14 cellular contexts compared by ENCODE assay signal in the genomic region with DNA sequence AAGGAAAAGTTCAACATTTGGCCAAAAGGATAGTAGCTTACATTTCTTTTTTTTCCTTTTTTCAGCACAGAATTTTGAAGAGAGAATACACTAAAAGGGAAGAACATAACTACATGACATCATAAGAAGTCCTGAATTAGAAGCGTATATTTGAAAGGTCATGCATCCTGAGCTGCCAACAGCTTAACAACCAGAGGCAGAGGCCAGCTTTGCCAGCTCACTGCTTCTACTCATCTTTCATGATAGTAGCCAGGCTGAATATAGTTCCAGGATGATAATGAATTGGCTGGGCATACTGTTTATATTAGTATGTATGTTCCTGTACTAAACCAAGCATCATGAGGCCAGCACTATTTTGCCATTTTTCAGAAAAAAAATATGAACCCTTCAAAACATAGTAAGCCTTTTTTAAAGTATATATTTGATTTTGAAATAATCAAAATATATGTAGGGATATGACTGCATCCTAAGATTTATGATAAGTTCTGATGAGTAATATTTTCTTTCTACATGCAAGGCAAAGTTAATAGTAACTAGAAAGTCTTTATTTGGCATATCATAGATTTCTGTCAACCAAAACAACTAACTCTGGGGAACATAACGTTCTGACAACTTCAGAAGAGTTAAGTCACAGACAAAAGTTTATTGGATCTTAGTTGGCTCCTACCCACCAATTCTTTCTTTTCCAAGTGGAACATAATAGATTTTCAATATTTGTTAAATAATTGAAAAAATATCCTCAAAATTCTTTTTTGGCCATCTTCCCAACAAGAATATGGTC.
A peak's percentile ranks its signal among the peaks of the same experiment; 100 is the strongest.
DNase-seq lines count a peak whose midpoint lies in the region; ATAC-seq and TF ChIP-seq lines count a peak whose summit lies in the region.
"Had no signal": no experiment of that assay in that cellular context is flagged by ENCODE, and none has a peak within 500 bp of the region (broad histone marks: within the 10 kb centered on the region; RNA-seq: fewer than 3 reads in every experiment).

No MANE protein-coding gene starts in this region.

- DNase-seq in MCF 10A (ENCODE audit: unreplicated experiment) (no peak), breast epithelium (ENCODE audit: low spot score in 2 of 2) (no peak), chondrocyte (ENCODE audit: low spot score) (no peak), mesothelial cell of epicardium (ENCODE audit: low spot score in 2 of 2, unreplicated experiment in 2 of 2) (no peak), vagina (ENCODE audit: extremely low spot score in 2 of 2) (no peak), DMS114 treated with DMSO at 0.1 percent for 48 hours (lab: John Stamatoyannopoulos, UW; ENCODE audit: unreplicated experiment) (no peak)
- DNase-seq: activated B cell treated with CpG ODN at 0.5 μM for 24 hours; activated CD8-positive, alpha-beta memory T cell treated with anti-CD3 and anti-CD28 coated beads, Interleukin-2, amount 50 U/mL, for 4 hours; NCI-H1694 treated with DMSO at 0.1 percent for 48 hours; transverse colon had no signal

- no peaks in the 10 kb centered on the region for H3K36me3 Mint-ChIP-seq in MCF 10A (ENCODE audit: insufficient read depth, unreplicated experiment)
- H3K36me3 Mint-ChIP-seq in chondrocyte (ENCODE audit: low read depth): no peaks in the 10 kb centered on the region
- no peaks in the 10 kb centered on the region for H3K36me3 Mint-ChIP-seq in mesothelial cell of epicardium
- H3K36me3 Mint-ChIP-seq: natural killer cell treated with Interleukin-12 subunit alpha and Interleukin-12 subunit beta and Interleukin-15 and Interleukin-18, amount 100 ng/mL, for 72 hours had no signal

- no peak for TF ChIP-seq POLR2A in breast epithelium (IDR thresholded peaks at IDR 0.05)
- TF ChIP-seq POLR2A in vagina (IDR thresholded peaks at IDR 0.05): no peak

- POLR2A ChIA-PET in MCF 10A (lab: Yijun Ruan, JAX): interaction anchor here (1.1 kb wide), 1 partner anchor 10 kb away, joined by 3 read pairs; no protein-coding TSS in a partner anchor

- ATAC-seq in HG03378 (IDR thresholded peaks at IDR 0.05; ENCODE audit: unreplicated experiment): no peak
- no peak for ATAC-seq in HG03025 (IDR thresholded peaks at IDR 0.05; ENCODE audit: low FRiP score, unreplicated experiment)
- ATAC-seq: natural killer cell treated with Interleukin-12 subunit alpha and Interleukin-12 subunit beta and Interleukin-15 and Interleukin-18, amount 100 ng/mL, for 72 hours had no signal

- intact Hi-C loops in MCF 10A (cut with micrococcal nuclease) (no loop called here), breast epithelium (cut with DNase I; ENCODE audit: low total_unique reads) (no loop called here), vagina (cut with DNase I) (no loop called here)

- H3K27me3 Mint-ChIP-seq in MCF 10A (ENCODE audit: insufficient read depth, unreplicated experiment) (no peaks in the 10 kb centered on the region), chondrocyte (ENCODE audit: low read depth) (no peaks in the 10 kb centered on the region), mesothelial cell of epicardium (ENCODE audit: low read depth) (no peaks in the 10 kb centered on the region)
- H3K27me3 Mint-ChIP-seq: activated B cell treated with CpG ODN at 0.5 μM for 24 hours; activated naive CD8-positive, alpha-beta T cell; natural killer cell treated with Interleukin-12 subunit alpha and Interleukin-12 subunit beta and Interleukin-15 and Interleukin-18, amount 100 ng/mL, for 72 hours had no signal

- H3K36me3 ChIP-seq in breast epithelium: no peaks in the 10 kb centered on the region
- no peaks in the 10 kb centered on the region for H3K36me3 ChIP-seq in vagina
- H3K36me3 ChIP-seq: transverse colon had no signal

- TF ChIP-seq CTCF in MCF 10A (IDR thresholded peaks at IDR 0.05; ENCODE audit: unreplicated experiment) (no peak), breast epithelium (IDR thresholded peaks at IDR 0.05) (no peak), chondrocyte (IDR thresholded peaks at IDR 0.05) (no peak), mesothelial cell of epicardium (IDR thresholded peaks at IDR 0.05; ENCODE audit: unreplicated experiment) (no peak), vagina (IDR thresholded peaks at IDR 0.05) (no peak)

- BruUV-seq in MCF 10A (replicated peaks; lab: Mats Ljungman, UMichigan): no TSS peak

- H3K27ac ChIP-seq in breast epithelium (no peak overlapping the region), vagina (peak overlapping the region; percentile 45)

- no peaks in the 10 kb centered on the region for H3K4me1 ChIP-seq in breast epithelium
- peaks cover 10% of the 10 kb centered on the region for H3K4me1 ChIP-seq in vagina

- CTCF ChIA-PET in MCF 10A (lab: Yijun Ruan, JAX): no interaction called here

- no peaks in the 10 kb centered on the region for H3K27me3 ChIP-seq in breast epithelium
- H3K27me3 ChIP-seq in vagina: no peaks in the 10 kb centered on the region
- H3K27me3 ChIP-seq: transverse colon had no signal

- H3K9me3 Mint-ChIP-seq in MCF 10A (ENCODE audit: unreplicated experiment) (no peaks in the 10 kb centered on the region), chondrocyte (ENCODE audit: low read depth) (no peaks in the 10 kb centered on the region), mesothelial cell of epicardium (no peaks in the 10 kb centered on the region)
- H3K9me3 Mint-ChIP-seq: activated B cell treated with CpG ODN at 0.5 μM for 24 hours; natural killer cell treated with Interleukin-12 subunit alpha and Interleukin-12 subunit beta and Interleukin-15 and Interleukin-18, amount 100 ng/mL, for 72 hours had no signal

- peak overlapping the region; percentile 57 for H3K27ac Mint-ChIP-seq in MCF 10A (ENCODE audit: low read depth, unreplicated experiment)
- H3K27ac Mint-ChIP-seq in chondrocyte (ENCODE audit: unreplicated experiment): peak overlapping the region; percentile 34
- H3K27ac Mint-ChIP-seq in mesothelial cell of epicardium: peak overlapping the region; percentile 35
- H3K27ac Mint-ChIP-seq: activated B cell treated with CpG ODN at 0.5 μM for 24 hours; activated naive CD8-positive, alpha-beta T cell; natural killer cell treated with Interleukin-12 subunit alpha and Interleukin-12 subunit beta and Interleukin-15 and Interleukin-18, amount 100 ng/mL, for 72 hours had no signal

- peaks cover 13% of the 10 kb centered on the region for H3K4me1 Mint-ChIP-seq in MCF 10A (ENCODE audit: insufficient read depth, unreplicated experiment)
- peaks cover 14% of the 10 kb centered on the region for H3K4me1 Mint-ChIP-seq in chondrocyte (ENCODE audit: low read depth)
- H3K4me1 Mint-ChIP-seq in mesothelial cell of epicardium: peaks cover 7% of the 10 kb centered on the region

- H3K4me3 ChIP-seq in breast epithelium: no peak overlapping the region
- no peak overlapping the region for H3K4me3 ChIP-seq in vagina
- H3K4me3 ChIP-seq: transverse colon had no signal

- no peaks in the 10 kb centered on the region for H3K9me3 ChIP-seq in breast epithelium
- no peaks in the 10 kb centered on the region for H3K9me3 ChIP-seq in vagina
- H3K9me3 ChIP-seq: transverse colon had no signal

- no peak overlapping the region for H3K4me3 Mint-ChIP-seq in MCF 10A (ENCODE audit: unreplicated experiment)
- no peak overlapping the region for H3K4me3 Mint-ChIP-seq in chondrocyte (ENCODE audit: unreplicated experiment)
- no peak overlapping the region for H3K4me3 Mint-ChIP-seq in mesothelial cell of epicardium
- H3K4me3 Mint-ChIP-seq: activated B cell treated with CpG ODN at 0.5 μM for 24 hours; activated naive CD8-positive, alpha-beta T cell; natural killer cell treated with Interleukin-12 subunit alpha and Interleukin-12 subunit beta and Interleukin-15 and Interleukin-18, amount 100 ng/mL, for 72 hours had no signal
